18 cellular contexts compared by ENCODE assay signal in genomic region chr7:1253591-1254207, GRCh38. TPM values are rescaled to one million over a fixed set of nuclear protein-coding genes. Genes with fewer than 3 reads are reported as not detected.
DNase-seq lines count a peak whose midpoint lies in the region; ATAC-seq and TF ChIP-seq lines count a peak whose summit lies in the region.
"Had no signal": no experiment of that assay in that cellular context is flagged by ENCODE, and none has a peak within 500 bp of the region (broad histone marks: within the 10 kb centered on the region; RNA-seq: fewer than 3 reads in every experiment).

No MANE protein-coding gene starts in this region.

- peak; percentile 55 for DNase-seq in Right ventricle myocardium inferior (ENCODE audit: missing footprints)
- no peak for DNase-seq in heart right ventricle
- peak; percentile 59 for DNase-seq in NCI-H2171 treated with DMSO at 0.1 percent for 48 hours (lab: John Stamatoyannopoulos, UW)
- DNase-seq in central memory CD8-positive, alpha-beta T cell (ENCODE audit: low spot score in 2 of 2): no peak
- no peak for DNase-seq in type B pancreatic cell (ENCODE audit: extremely low spot score, unreplicated experiment)
- DNase-seq in brain microvascular endothelial cell: no peak
- no peak for DNase-seq in HCEC 1CT
- DNase-seq: CD8-positive, alpha-beta T cell; DMS79 treated with DMSO at 0.1 percent for 48 hours; HFFc6; KBM-7; NCI-H187 treated with DMSO at 0.1 percent for 48 hours; NCI-H748 treated with DMSO at 0.1 percent for 48 hours had no signal

- H3K27me3 ChIP-seq in heart right ventricle: peaks cover 28 to 98% (median 95%) of the 10 kb centered on the region in 7 donors
- H3K27me3 ChIP-seq in brain microvascular endothelial cell (replicated peaks): peaks cover 48% of the 10 kb centered on the region

- peaks cover 0 to 6% (median 0%) of the 10 kb centered on the region in 9 donors for H3K4me1 ChIP-seq in heart right ventricle
- H3K4me1 ChIP-seq: A549, SJSA1 had no signal

- H3K36me3 Mint-ChIP-seq in central memory CD8-positive, alpha-beta T cell (ENCODE audit: insufficient read depth): peaks cover 2% of the 10 kb centered on the region
- H3K36me3 Mint-ChIP-seq in type B pancreatic cell: no peaks in the 10 kb centered on the region
- H3K36me3 Mint-ChIP-seq: CD8-positive, alpha-beta T cell had no signal

- H3K9me3 Mint-ChIP-seq in central memory CD8-positive, alpha-beta T cell: no peaks in the 10 kb centered on the region
- no peaks in the 10 kb centered on the region for H3K9me3 Mint-ChIP-seq in type B pancreatic cell
- H3K9me3 Mint-ChIP-seq: CD8-positive, alpha-beta T cell; HFFc6 had no signal

- in situ Hi-C loops in brain microvascular endothelial cell (cut with HindIII; ENCODE audit: low pct_ligation_motif_present, low sequenced_read_pairs): no loop called here

- H3K27ac ChIP-seq in heart right ventricle (no peak overlapping the region), brain microvascular endothelial cell (no peak overlapping the region)
- H3K27ac ChIP-seq: A549, BLaER1, SJSA1 had no signal

- TF ChIP-seq CTCF in heart right ventricle (IDR thresholded peaks at IDR 0.05) (no peak), type B pancreatic cell (conservative IDR thresholded peaks at IDR 0.05) (no peak), brain microvascular endothelial cell (IDR thresholded peaks at IDR 0.05; ENCODE audit: low read depth, low read length, missing control alignments) (no peak)

- H3K27ac Mint-ChIP-seq in central memory CD8-positive, alpha-beta T cell (ENCODE audit: low read depth): no peak overlapping the region
- no peak overlapping the region for H3K27ac Mint-ChIP-seq in type B pancreatic cell
- H3K27ac Mint-ChIP-seq: CD8-positive, alpha-beta T cell; HFFc6 had no signal

- intact Hi-C loops in Right ventricle myocardium inferior (cut with DNase I) (no loop called here), heart right ventricle (cut with DNase I) (no loop called here)

- H3K36me3 ChIP-seq in heart right ventricle: no peaks in the 10 kb centered on the region
- no peaks in the 10 kb centered on the region for H3K36me3 ChIP-seq in brain microvascular endothelial cell (replicated peaks)
- H3K36me3 ChIP-seq: BLaER1, SJSA1 had no signal

- no peak for ATAC-seq in Right ventricle myocardium inferior
- no peak for ATAC-seq in heart right ventricle
- no peak for ATAC-seq in central memory CD8-positive, alpha-beta T cell (replicated peaks; ENCODE audit: extremely low read depth, poor library complexity, severe bottlenecking)
- ATAC-seq: A549; CD8-positive, alpha-beta T cell had no signal

- 76 to 78% methylated on average over 24 of the region's 24 CpGs for WGBS in heart right ventricle, 2 donors

- H3K27me3 Mint-ChIP-seq in central memory CD8-positive, alpha-beta T cell: peaks cover 66% of the 10 kb centered on the region
- peaks cover 68% of the 10 kb centered on the region for H3K27me3 Mint-ChIP-seq in type B pancreatic cell

- H3K4me1 Mint-ChIP-seq in central memory CD8-positive, alpha-beta T cell: no peaks in the 10 kb centered on the region
- peaks cover 11% of the 10 kb centered on the region for H3K4me1 Mint-ChIP-seq in type B pancreatic cell (ENCODE audit: unreplicated experiment)

- no peaks in the 10 kb centered on the region for H3K9me3 ChIP-seq in heart right ventricle
- H3K9me3 ChIP-seq: A549, BLaER1, SJSA1 had no signal

- peak overlapping the region; percentile 31 for H3K4me3 Mint-ChIP-seq in central memory CD8-positive, alpha-beta T cell
- H3K4me3 Mint-ChIP-seq in type B pancreatic cell: peak overlapping the region; percentile 45
- H3K4me3 Mint-ChIP-seq: CD8-positive, alpha-beta T cell; HFFc6 had no signal

- no peak overlapping the region for H3K4me3 ChIP-seq in heart right ventricle
- no peak overlapping the region for H3K4me3 ChIP-seq in brain microvascular endothelial cell (ENCODE audit: low read depth, low read length)
- H3K4me3 ChIP-seq: A549, BLaER1, SJSA1 had no signal

RNA-seq across cellular contexts. Expression of gene UNCX, which starts 21.0 kb away (rescaled TPM):
- total RNA-seq in Right ventricle myocardium inferior: not detected
- total RNA-seq in heart right ventricle: not detected
- polyA plus RNA-seq in heart right ventricle: not detected
- total RNA-seq in type B pancreatic cell (ENCODE audit: low replicate concordance): 0.48 TPM in 1 of 2 replicates, not detected in the other
- total RNA-seq: CD8-positive, alpha-beta T cell; H1; HFFc6; NCI-H460; SJSA1 had no signal
- polyA plus RNA-seq: A549, H1 had no signal

Comparison
In these comparisons a context has a peak if more than half of its experiments do, and no peak if none do; other contexts are left out.
1. DNase-seq: peak in Right ventricle myocardium inferior (single experiment) and NCI-H2171 treated with DMSO at 0.1 percent for 48 hours (single experiment); none in heart right ventricle (0 of 2), central memory CD8-positive, alpha-beta T cell (0 of 2), type B pancreatic cell (single experiment), brain microvascular endothelial cell (single experiment) and HCEC 1CT (single experiment).